ENCODE assay signal across 8 cellular contexts in genomic region chr14:93967637-93968250, GRCh38. TPM values are rescaled to one million over a fixed set of nuclear protein-coding genes. Genes with fewer than 3 reads are reported as not detected.
DNase-seq lines count a peak whose midpoint lies in the region; ATAC-seq and TF ChIP-seq lines count a peak whose summit lies in the region.

No MANE protein-coding gene starts in this region.

- peaks cover 12% of the 10 kb centered on the region for H3K27me3 Mint-ChIP-seq in chondrocyte (ENCODE audit: low read depth)

- POLR2A ChIA-PET in PC-3 (lab: Charles Lee; ENCODE audit: unreplicated experiment), result no interaction called here

- H3K9me2 ChIP-seq in PC-3 (replicated peaks; ENCODE audit: low read length), result no peaks in the 10 kb centered on the region

- no peaks in the 10 kb centered on the region for H3K27me3 ChIP-seq in psoas muscle (ENCODE audit: insufficient read depth in 3 of 3, low read length in 2 of 3)
- no peaks in the 10 kb centered on the region for H3K27me3 ChIP-seq in PC-3 (ENCODE audit: low read length)

- peaks cover 30% of the 10 kb centered on the region for H3K4me1 Mint-ChIP-seq in chondrocyte (ENCODE audit: low read depth)

- H3K4me2 ChIP-seq in PC-3 (ENCODE audit: low read length), result no peak overlapping the region

- CTCF ChIA-PET in PC-3 (lab: Charles Lee), result no interaction called here

- H3K36me3 Mint-ChIP-seq in chondrocyte (ENCODE audit: low read depth), result peaks cover 1% of the 10 kb centered on the region

- H3F3A ChIP-seq in PC-3 (ENCODE audit: low read length, unreplicated experiment), result no peaks in the 10 kb centered on the region

- H3K27ac Mint-ChIP-seq in chondrocyte (ENCODE audit: unreplicated experiment), result no peak overlapping the region

- no peak overlapping the region for H2AFZ ChIP-seq in PC-3 (ENCODE audit: low read length)

- no peaks in the 10 kb centered on the region for H4K20me1 ChIP-seq in PC-3 (ENCODE audit: low read length)

- H3K4me1 ChIP-seq in psoas muscle, result peaks cover 82% of the 10 kb centered on the region
- H3K4me1 ChIP-seq in PC-3 (ENCODE audit: insufficient read depth, low read length), result peaks cover 4% of the 10 kb centered on the region; the same call in 1 of the 2 replicates

- intact Hi-C loops in psoas muscle (cut with DNase I) (no loop called here), PC-3 (cut with micrococcal nuclease) (no loop called here)

- no peaks in the 10 kb centered on the region for H3K79me2 ChIP-seq in PC-3 (ENCODE audit: low read length)

- 56 to 66% (median 61%) methylated on average over 10 of the region's 10 CpGs for WGBS in psoas muscle, 3 donors

- H3K4me3 ChIP-seq in NB4 (ENCODE audit: low read depth, low read length), result no peak overlapping the region
- no peak overlapping the region for H3K4me3 ChIP-seq in psoas muscle
- no peak overlapping the region for H3K4me3 ChIP-seq in PC-3 (ENCODE audit: low read length)

- DNase-seq in NB4 (ENCODE audit: low read depth), result peak; percentile 78
- DNase-seq in psoas muscle, result no peak
- no peak for DNase-seq in NCI-H82 treated with DMSO at 0.1 percent for 48 hours (lab: John Stamatoyannopoulos, UW; ENCODE audit: unreplicated experiment)
- DNase-seq in chondrocyte (ENCODE audit: low spot score), result no peak
- no peak for DNase-seq in activated CD4-positive, alpha-beta T cell treated with anti-CD3 and anti-CD28 coated beads, Interleukin-2, amount 50 U/mL, for 48 hours
- no peak for DNase-seq in PC-3

- H3K36me3 ChIP-seq in psoas muscle (ENCODE audit: insufficient read depth in 1 of 2, low read depth in 1 of 2) (peaks cover 0 to 61% of the 10 kb centered on the region in 2 donors), PC-3 (ENCODE audit: low read depth, low read length) (no peaks in the 10 kb centered on the region)

- no TSS peak for BruUV-seq in PC-3 (replicated peaks; lab: Mats Ljungman, UMichigan)

- ATAC-seq in GM18909 (IDR thresholded peaks at IDR 0.05; ENCODE audit: poor library complexity, unreplicated experiment) (peak; percentile 40), HG02852 (IDR thresholded peaks at IDR 0.05; ENCODE audit: unreplicated experiment) (peak; percentile 36), psoas muscle (no peak), PC-3 (no peak)

- H3K9me3 Mint-ChIP-seq in chondrocyte (ENCODE audit: low read depth), result peaks cover 8% of the 10 kb centered on the region

- H3K9me3 ChIP-seq in psoas muscle, result no peaks in the 10 kb centered on the region
- H3K9me3 ChIP-seq in PC-3 (ENCODE audit: low read length), result no peaks in the 10 kb centered on the region

- no peak for TF ChIP-seq POLR2A in NB4 (IDR thresholded peaks at IDR 0.05; ENCODE audit: extremely low read depth, insufficient read length)

- no peak overlapping the region for H3K9ac ChIP-seq in PC-3 (ENCODE audit: low read length)

- TF ChIP-seq CTCF in NB4 (IDR thresholded peaks at IDR 0.05; ENCODE audit: low read depth, low read length) (no peak), psoas muscle (IDR thresholded peaks at IDR 0.05) (no peak), chondrocyte (IDR thresholded peaks at IDR 0.05) (no peak), PC-3 (conservative IDR thresholded peaks at IDR 0.05; ENCODE audit: low read depth, low read length) (no peak)

- H3K27ac ChIP-seq in psoas muscle (peak overlapping the region; percentile 98), PC-3 (ENCODE audit: low read length) (no peak overlapping the region)

- H3K4me3 Mint-ChIP-seq in chondrocyte (ENCODE audit: unreplicated experiment), result no peak overlapping the region

RNA-seq across cellular contexts. Expression of gene ASB2, which starts 8.6 kb away (rescaled TPM):
- total RNA-seq in psoas muscle, result 100 to 1,000 TPM; 148 to 443 (median 252) TPM
- 100 to 1,000 TPM in 2 of 3 donors, 10 to 100 TPM in 1; 41.2 to 460 (median 217) TPM for polyA plus RNA-seq in psoas muscle
- total RNA-seq in chondrocyte, result 0.67 to 1.2 TPM in 2 of 3 replicates, not detected in the other
- total RNA-seq in PC-3 (2014; rRNA removed), result 0.12 and 0.22 TPM in 2 replicates

RNA-seq across cellular contexts. Expression of gene CCDC197, which starts 29.4 kb away (rescaled TPM):
- total RNA-seq in psoas muscle (1 to 10 TPM in 3 of 4 donors, under 1 TPM in 1; 0.71 to 3.9 (median 2.2) TPM), chondrocyte (not detected in 3 replicates), PC-3 (2014; rRNA removed) (not detected in 2 replicates)
- under 1 TPM; 0.04 to 0.69 (median 0.61) TPM for polyA plus RNA-seq in psoas muscle

RNA-seq across cellular contexts. Expression of gene FAM181A, which starts 40.6 kb away (rescaled TPM):
- total RNA-seq in psoas muscle (not detected), chondrocyte (not detected in 3 replicates), PC-3 (2014; rRNA removed) (not detected in 2 replicates)
- under 1 TPM in 2 of 3 donors, not detected in 1; 0.14 to 0.32 TPM for polyA plus RNA-seq in psoas muscle

RNA-seq across cellular contexts. Expression of gene OTUB2, which starts 58.4 kb away (rescaled TPM):
- total RNA-seq in psoas muscle, result under 1 TPM; 0.06 to 0.15 (median 0.10) TPM
- polyA plus RNA-seq in psoas muscle, result under 1 TPM; 0.04 to 0.96 (median 0.09) TPM
- total RNA-seq in chondrocyte, result 0.99 to 2.1 TPM (median 1.9 TPM) in 3 replicates
- total RNA-seq in PC-3 (2014; rRNA removed), result 7.7 and 9.0 TPM in 2 replicates

Comparison
In these comparisons a context has a peak if more than half of its experiments do, and no peak if none do; other contexts are left out.
1. ATAC-seq: peak in GM18909 (single experiment) and HG02852 (single experiment); none in psoas muscle (0 of 4) and PC-3 (single experiment).
2. RNA of gene ASB2, which starts 8.6 kb away (total RNA-seq): 148 to 443 TPM in psoas muscle; 0.67 to 1.2 TPM in chondrocyte and 0.12 to 0.22 TPM in PC-3; every median in the first group is over 10 times any median in the second.